1 cellular context compared by ENCODE assay signal in the genomic region with DNA sequence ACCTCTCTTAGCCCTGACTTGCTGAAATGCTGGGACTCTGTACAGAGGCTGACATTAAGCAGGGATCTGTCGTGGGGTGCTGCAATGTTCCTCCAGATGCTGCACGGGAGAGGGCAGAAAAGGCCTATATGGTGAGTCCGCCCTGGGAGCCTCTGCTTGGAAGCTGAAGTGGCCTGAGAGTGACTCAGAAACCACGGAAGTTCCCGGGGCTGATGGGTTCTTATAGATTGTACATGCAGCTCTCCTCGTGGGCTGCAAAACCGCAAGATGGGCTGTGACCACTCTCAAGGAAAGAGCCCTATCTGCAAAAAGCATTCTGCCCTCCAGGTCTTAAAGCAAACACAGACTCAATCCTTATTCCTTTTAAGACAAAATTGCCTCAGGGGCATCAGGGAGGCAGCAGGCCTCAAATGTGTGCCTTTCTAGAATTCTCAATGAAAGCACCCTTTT.
TF ChIP-seq lines count a peak whose summit lies in the region.

No MANE protein-coding gene starts in this region.

TF ChIP-seq in K562, 482 proteins besides CTCF, POLR2A, EP300 and RAD21 (continued from another document and continues in another):
- TF ChIP-seq, protein P1, sequence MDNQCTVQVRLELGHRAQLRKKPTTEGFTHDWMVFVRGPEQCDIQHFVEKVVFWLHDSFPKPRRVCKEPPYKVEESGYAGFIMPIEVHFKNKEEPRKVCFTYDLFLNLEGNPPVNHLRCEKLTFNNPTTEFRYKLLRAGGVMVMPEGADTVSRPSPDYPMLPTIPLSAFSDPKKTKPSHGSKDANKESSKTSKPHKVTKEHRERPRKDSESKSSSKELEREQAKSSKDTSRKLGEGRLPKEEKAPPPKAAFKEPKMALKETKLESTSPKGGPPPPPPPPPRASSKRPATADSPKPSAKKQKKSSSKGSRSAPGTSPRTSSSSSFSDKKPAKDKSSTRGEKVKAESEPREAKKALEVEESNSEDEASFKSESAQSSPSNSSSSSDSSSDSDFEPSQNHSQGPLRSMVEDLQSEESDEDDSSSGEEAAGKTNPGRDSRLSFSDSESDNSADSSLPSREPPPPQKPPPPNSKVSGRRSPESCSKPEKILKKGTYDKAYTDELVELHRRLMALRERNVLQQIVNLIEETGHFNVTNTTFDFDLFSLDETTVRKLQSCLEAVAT (IDR thresholded peaks at IDR 0.05), result peak in 1 of 2 experiments; percentile 87; a peak in 2 of 4 replicates
- TF ChIP-seq ESRRA (IDR thresholded peaks at IDR 0.05; ENCODE audit: borderline replicate concordance, low read depth) (peak; percentile 92; the same call in 1 of the 2 replicates), CBFA2T2 (conservative IDR thresholded peaks at IDR 0.05) (peak; percentile 65), NFE2 (IDR thresholded peaks at IDR 0.05; ENCODE audit: low read depth) (0 out of 2 replicates have a peak, but pooled peaks have one; percentile 41), ARID1B (IDR thresholded peaks at IDR 0.05) (peak; percentile 80), ETV5 (CRISPR knock-in tag; IDR thresholded peaks at IDR 0.05; ENCODE audit: low read depth) (peak; percentile 68), ZBED1 (IDR thresholded peaks at IDR 0.05) (0 out of 2 replicates have a peak, but pooled peaks have one; percentile 30), RBM17 (IDR thresholded peaks at IDR 0.05; ENCODE audit: borderline replicate concordance, low read depth, low read length) (no peak), MTA2 (IDR thresholded peaks at IDR 0.05; ENCODE audit: low read depth) (no peak), SUPT5H (IDR thresholded peaks at IDR 0.05) (no peak), MAFF (IDR thresholded peaks at IDR 0.05; ENCODE audit: low read length) (peak; percentile 23; the same call in 1 of the 2 replicates), POLR2AphosphoS2 (IDR thresholded peaks at IDR 0.05; ENCODE audit: low read length) (no peak), PHF8 (IDR thresholded peaks at IDR 0.05; ENCODE audit: borderline replicate concordance, low read length) (peak; percentile 42; the same call in 1 of the 2 replicates), MBD2 (IDR thresholded peaks at IDR 0.05; ENCODE audit: borderline replicate concordance, low read depth) (0 out of 2 replicates have a peak, but pooled peaks have one; percentile 14), ZFP1 (CRISPR knock-in tag; IDR thresholded peaks at IDR 0.05) (no peak), SMARCC2 (IDR thresholded peaks at IDR 0.05; ENCODE audit: low read depth) (0 out of 2 replicates have a peak, but pooled peaks have one; percentile 30), RBBP5 (IDR thresholded peaks at IDR 0.05; ENCODE audit: borderline replicate concordance, insufficient read depth, low read length, poor library complexity, severe bottlenecking) (peak; percentile 19), CCNT2 (IDR thresholded peaks at IDR 0.05; ENCODE audit: borderline replicate concordance, extremely low read depth, insufficient read length, low read depth, low read length) (peak; percentile 52), HDAC2 (IDR thresholded peaks at IDR 0.05) (peak; percentile 56; the same call in 1 of the 2 replicates), GTF2A2 (tag; IDR thresholded peaks at IDR 0.05) (no peak), ZNF165 (CRISPR knock-in tag; IDR thresholded peaks at IDR 0.05; ENCODE audit: borderline replicate concordance) (no peak), ZNF586 (CRISPR knock-in tag; conservative IDR thresholded peaks at IDR 0.05) (no peak), DACH1 (IDR thresholded peaks at IDR 0.05; ENCODE audit: partially characterized antibody) (no peak)
- TF ChIP-seq, protein P2, sequence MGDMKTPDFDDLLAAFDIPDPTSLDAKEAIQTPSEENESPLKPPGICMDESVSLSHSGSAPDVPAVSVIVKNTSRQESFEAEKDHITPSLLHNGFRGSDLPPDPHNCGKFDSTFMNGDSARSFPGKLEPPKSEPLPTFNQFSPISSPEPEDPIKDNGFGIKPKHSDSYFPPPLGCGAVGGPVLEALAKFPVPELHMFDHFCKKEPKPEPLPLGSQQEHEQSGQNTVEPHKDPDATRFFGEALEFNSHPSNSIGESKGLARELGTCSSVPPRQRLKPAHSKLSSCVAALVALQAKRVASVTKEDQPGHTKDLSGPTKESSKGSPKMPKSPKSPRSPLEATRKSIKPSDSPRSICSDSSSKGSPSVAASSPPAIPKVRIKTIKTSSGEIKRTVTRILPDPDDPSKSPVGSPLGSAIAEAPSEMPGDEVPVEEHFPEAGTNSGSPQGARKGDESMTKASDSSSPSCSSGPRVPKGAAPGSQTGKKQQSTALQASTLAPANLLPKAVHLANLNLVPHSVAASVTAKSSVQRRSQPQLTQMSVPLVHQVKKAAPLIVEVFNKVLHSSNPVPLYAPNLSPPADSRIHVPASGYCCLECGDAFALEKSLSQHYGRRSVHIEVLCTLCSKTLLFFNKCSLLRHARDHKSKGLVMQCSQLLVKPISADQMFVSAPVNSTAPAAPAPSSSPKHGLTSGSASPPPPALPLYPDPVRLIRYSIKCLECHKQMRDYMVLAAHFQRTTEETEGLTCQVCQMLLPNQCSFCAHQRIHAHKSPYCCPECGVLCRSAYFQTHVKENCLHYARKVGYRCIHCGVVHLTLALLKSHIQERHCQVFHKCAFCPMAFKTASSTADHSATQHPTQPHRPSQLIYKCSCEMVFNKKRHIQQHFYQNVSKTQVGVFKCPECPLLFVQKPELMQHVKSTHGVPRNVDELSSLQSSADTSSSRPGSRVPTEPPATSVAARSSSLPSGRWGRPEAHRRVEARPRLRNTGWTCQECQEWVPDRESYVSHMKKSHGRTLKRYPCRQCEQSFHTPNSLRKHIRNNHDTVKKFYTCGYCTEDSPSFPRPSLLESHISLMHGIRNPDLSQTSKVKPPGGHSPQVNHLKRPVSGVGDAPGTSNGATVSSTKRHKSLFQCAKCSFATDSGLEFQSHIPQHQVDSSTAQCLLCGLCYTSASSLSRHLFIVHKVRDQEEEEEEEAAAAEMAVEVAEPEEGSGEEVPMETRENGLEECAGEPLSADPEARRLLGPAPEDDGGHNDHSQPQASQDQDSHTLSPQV (IDR thresholded peaks at IDR 0.05), result peak; percentile 48; the same call in 1 of the 2 replicates
- TF ChIP-seq, protein P3, sequence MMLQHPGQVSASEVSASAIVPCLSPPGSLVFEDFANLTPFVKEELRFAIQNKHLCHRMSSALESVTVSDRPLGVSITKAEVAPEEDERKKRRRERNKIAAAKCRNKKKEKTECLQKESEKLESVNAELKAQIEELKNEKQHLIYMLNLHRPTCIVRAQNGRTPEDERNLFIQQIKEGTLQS (IDR thresholded peaks at IDR 0.05), result peak; percentile 74
- TF ChIP-seq, protein P3 (CRISPR knock-in tag; conservative IDR thresholded peaks at IDR 0.05), result peak; percentile 29; the same call in 1 of the 2 replicates
- TF ChIP-seq, protein P4, sequence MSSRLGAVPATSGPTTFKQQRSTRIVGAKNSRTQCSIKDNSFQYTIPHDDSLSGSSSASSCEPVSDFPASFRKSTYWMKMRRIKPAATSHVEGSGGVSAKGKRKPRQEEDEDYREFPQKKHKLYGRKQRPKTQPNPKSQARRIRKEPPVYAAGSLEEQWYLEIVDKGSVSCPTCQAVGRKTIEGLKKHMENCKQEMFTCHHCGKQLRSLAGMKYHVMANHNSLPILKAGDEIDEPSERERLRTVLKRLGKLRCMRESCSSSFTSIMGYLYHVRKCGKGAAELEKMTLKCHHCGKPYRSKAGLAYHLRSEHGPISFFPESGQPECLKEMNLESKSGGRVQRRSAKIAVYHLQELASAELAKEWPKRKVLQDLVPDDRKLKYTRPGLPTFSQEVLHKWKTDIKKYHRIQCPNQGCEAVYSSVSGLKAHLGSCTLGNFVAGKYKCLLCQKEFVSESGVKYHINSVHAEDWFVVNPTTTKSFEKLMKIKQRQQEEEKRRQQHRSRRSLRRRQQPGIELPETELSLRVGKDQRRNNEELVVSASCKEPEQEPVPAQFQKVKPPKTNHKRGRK (tag; IDR thresholded peaks at IDR 0.05), result no peak
- TF ChIP-seq, protein P5, sequence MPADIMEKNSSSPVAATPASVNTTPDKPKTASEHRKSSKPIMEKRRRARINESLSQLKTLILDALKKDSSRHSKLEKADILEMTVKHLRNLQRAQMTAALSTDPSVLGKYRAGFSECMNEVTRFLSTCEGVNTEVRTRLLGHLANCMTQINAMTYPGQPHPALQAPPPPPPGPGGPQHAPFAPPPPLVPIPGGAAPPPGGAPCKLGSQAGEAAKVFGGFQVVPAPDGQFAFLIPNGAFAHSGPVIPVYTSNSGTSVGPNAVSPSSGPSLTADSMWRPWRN (IDR thresholded peaks at IDR 0.05; ENCODE audit: low read depth), result peak; percentile 48; the same call in 1 of the 2 replicates
- TF ChIP-seq, protein P6, sequence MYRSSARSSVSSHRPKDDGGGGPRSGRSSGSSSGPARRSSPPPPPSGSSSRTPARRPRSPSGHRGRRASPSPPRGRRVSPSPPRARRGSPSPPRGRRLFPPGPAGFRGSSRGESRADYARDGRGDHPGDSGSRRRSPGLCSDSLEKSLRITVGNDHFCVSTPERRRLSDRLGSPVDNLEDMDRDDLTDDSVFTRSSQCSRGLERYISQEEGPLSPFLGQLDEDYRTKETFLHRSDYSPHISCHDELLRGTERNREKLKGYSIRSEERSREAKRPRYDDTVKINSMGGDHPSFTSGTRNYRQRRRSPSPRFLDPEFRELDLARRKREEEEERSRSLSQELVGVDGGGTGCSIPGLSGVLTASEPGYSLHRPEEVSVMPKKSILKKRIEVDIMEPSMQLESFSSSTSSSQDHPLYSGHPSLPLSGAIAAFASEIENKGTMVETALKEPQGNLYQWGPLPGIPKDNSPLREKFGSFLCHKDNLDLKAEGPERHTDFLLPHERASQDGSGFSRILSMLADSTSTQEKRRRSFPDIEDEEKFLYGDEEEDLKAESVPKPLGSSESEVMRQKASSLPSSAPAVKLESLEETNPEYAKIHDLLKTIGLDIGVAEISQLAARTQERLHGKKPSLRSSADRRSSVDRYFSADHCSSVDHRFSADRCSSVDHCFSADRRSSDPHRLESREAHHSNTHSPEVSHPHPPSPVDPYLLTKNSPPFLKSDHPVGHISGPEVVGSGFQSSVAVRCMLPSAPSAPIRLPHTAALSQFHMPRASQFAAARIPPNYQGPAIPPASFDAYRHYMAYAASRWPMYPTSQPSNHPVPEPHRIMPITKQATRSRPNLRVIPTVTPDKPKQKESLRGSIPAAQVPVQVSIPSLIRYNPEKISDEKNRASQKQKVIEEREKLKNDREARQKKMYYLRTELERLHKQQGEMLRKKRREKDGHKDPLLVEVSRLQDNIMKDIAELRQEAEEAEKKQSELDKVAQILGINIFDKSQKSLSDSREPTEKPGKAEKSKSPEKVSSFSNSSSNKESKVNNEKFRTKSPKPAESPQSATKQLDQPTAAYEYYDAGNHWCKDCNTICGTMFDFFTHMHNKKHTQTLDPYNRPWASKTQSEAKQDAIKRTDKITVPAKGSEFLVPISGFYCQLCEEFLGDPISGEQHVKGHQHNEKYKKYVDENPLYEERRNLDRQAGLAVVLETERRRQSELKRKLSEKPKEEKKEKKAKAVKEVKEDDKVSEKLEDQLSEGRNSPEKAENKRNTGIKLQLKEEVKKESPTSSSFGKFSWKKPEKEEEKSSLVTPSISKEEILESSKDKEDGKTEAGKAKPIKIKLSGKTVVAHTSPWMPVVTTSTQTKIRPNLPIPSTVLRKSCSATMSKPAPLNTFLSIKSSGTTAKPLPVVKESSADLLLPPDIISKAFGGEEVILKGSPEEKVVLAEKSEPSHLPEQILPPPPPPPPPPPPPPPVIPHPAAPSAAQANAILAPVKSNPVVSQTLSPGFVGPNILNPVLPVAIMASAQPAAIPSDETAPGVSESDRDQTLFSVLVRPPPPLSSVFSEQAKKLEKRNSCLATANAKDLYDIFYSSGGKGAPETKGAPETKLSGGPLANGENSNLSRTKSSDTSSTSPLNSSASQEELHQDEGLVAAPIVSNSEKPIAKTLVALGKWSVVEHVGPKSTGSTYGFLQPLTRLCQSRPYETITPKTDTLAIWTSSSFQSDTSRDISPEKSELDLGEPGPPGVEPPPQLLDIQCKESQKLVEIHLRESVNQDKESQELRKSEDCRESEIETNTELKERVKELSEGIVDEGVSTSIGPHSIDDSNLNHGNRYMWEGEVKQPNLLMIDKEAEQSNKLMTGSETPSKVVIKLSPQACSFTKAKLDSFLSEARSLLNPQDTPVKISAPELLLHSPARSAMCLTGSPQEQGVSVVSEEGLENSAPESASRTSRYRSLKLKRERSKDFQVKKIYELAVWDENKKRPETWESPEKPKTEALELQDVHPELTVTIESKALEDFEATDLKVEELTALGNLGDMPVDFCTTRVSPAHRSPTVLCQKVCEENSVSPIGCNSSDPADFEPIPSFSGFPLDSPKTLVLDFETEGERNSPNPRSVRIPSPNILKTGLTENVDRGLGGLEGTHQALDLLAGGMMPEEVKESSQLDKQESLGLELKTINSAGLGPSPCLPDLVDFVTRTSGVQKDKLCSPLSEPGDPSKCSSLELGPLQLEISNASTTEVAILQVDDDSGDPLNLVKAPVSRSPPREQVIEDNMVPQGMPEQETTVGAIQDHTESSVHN (IDR thresholded peaks at IDR 0.05; ENCODE audit: borderline replicate concordance in 1 of 2, low read depth in 1 of 2), result no peak
- TF ChIP-seq, protein P7, sequence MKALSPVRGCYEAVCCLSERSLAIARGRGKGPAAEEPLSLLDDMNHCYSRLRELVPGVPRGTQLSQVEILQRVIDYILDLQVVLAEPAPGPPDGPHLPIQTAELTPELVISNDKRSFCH (CRISPR knock-in tag; IDR thresholded peaks at IDR 0.05), result no peak
- TF ChIP-seq, protein P7 (tag; IDR thresholded peaks at IDR 0.05), result no peak
- TF ChIP-seq, protein P8, sequence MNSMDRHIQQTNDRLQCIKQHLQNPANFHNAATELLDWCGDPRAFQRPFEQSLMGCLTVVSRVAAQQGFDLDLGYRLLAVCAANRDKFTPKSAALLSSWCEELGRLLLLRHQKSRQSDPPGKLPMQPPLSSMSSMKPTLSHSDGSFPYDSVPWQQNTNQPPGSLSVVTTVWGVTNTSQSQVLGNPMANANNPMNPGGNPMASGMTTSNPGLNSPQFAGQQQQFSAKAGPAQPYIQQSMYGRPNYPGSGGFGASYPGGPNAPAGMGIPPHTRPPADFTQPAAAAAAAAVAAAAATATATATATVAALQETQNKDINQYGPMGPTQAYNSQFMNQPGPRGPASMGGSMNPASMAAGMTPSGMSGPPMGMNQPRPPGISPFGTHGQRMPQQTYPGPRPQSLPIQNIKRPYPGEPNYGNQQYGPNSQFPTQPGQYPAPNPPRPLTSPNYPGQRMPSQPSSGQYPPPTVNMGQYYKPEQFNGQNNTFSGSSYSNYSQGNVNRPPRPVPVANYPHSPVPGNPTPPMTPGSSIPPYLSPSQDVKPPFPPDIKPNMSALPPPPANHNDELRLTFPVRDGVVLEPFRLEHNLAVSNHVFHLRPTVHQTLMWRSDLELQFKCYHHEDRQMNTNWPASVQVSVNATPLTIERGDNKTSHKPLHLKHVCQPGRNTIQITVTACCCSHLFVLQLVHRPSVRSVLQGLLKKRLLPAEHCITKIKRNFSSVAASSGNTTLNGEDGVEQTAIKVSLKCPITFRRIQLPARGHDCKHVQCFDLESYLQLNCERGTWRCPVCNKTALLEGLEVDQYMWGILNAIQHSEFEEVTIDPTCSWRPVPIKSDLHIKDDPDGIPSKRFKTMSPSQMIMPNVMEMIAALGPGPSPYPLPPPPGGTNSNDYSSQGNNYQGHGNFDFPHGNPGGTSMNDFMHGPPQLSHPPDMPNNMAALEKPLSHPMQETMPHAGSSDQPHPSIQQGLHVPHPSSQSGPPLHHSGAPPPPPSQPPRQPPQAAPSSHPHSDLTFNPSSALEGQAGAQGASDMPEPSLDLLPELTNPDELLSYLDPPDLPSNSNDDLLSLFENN (IDR thresholded peaks at IDR 0.05; ENCODE audit: low read depth in 2 of 2, low read length in 2 of 2), result peak in 1 of 2 experiments; percentile 49; a peak in 1 of 4 replicates
